28 cellular contexts compared by ENCODE assay signal in genomic region chr6:145547596-145548325, GRCh38.
A peak's percentile ranks its signal among the peaks of the same experiment; 100 is the strongest.
DNase-seq lines count a peak whose midpoint lies in the region; FAIRE-seq and TF ChIP-seq lines count a peak whose summit lies in the region.
"Had no signal": no experiment of that assay in that cellular context is flagged by ENCODE, and none has a peak within 500 bp of the region (broad histone marks: within the 10 kb centered on the region; RNA-seq: fewer than 3 reads in every experiment).

No MANE protein-coding gene starts in this region.

- H3K9me3 ChIP-seq in astrocyte (ENCODE audit: insufficient read depth, low read depth, low read length), result no peaks in the 10 kb centered on the region
- H3K9me3 ChIP-seq: BLaER1, HAP-1, prostate gland, sigmoid colon had no signal

- no peak for TF ChIP-seq CTCF in astrocyte (IDR thresholded peaks at IDR 0.05; ENCODE audit: insufficient read depth, low read depth, low read length)

- peaks cover 11% of the 10 kb centered on the region for H3K4me1 ChIP-seq in astrocyte (ENCODE audit: insufficient read depth, low read length)
- H3K4me1 ChIP-seq: BLaER1, HAP-1, prostate gland, sigmoid colon had no signal

- H3K9me3 Mint-ChIP-seq in astrocyte (ENCODE audit: unreplicated experiment), result no peaks in the 10 kb centered on the region
- H3K9me3 Mint-ChIP-seq: activated CD4-positive, alpha-beta memory T cell treated with anti-CD3 and anti-CD28 coated beads for 36 hours; activated naive CD4-positive, alpha-beta T cell treated with anti-CD3 and anti-CD28 coated beads, Interleukin-2, amount 10 ng/mL, durations not matched to agents 7 days and 5 days; activated T-helper 1 cell treated with anti-CD3 and anti-CD28 coated beads, Interleukin-12 subunit alpha, Interleukin-12 subunit beta, Interleukin-2, Interleukin-4 antibody, amounts not matched to agents 30 ng/mL and 10 ng/mL and 1 ng/mL, durations not matched to agents 14 hours and 24 hours and 36 hours; stimulated activated naive B cell treated with anti-CD40 and anti-IgM and Interleukin-4, amounts not matched to agents 10 μg/mL and 1 μg/mL and 100 μg/mL, for 72 hours; T-helper 2 cell treated with Interferon-gamma antibody and Interleukin-4, amounts not matched to agents 5 μg/mL and 100 μg/mL, for 36 hours had no signal

- peaks cover 33% of the 10 kb centered on the region for H3K4me1 Mint-ChIP-seq in astrocyte (ENCODE audit: low read depth, unreplicated experiment)
- H3K4me1 Mint-ChIP-seq: activated naive CD4-positive, alpha-beta T cell treated with anti-CD3 and anti-CD28 coated beads, Interleukin-2, amount 10 ng/mL, durations not matched to agents 7 days and 5 days; immature natural killer cell; naive thymus-derived CD4-positive, alpha-beta T cell; stimulated activated naive B cell treated with anti-CD40 and anti-IgM and Interleukin-4, amounts not matched to agents 10 μg/mL and 1 μg/mL and 100 μg/mL, for 72 hours had no signal

- H3K4me3 ChIP-seq in astrocyte (ENCODE audit: insufficient read depth, low read depth, low read length), result no peak overlapping the region
- H3K4me3 ChIP-seq: BLaER1, HAP-1, prostate gland, sigmoid colon had no signal

- no peak overlapping the region for H3K27ac ChIP-seq in astrocyte (ENCODE audit: low read depth, low read length)
- H3K27ac ChIP-seq: BLaER1, brain microvascular endothelial cell, prostate gland, sigmoid colon had no signal

- H3K27me3 Mint-ChIP-seq in astrocyte (ENCODE audit: low read depth, unreplicated experiment), result no peaks in the 10 kb centered on the region
- H3K27me3 Mint-ChIP-seq: activated CD4-positive, alpha-beta memory T cell treated with anti-CD3 and anti-CD28 coated beads for 36 hours; activated naive CD4-positive, alpha-beta T cell treated with anti-CD3 and anti-CD28 coated beads, Interleukin-2, amount 10 ng/mL, durations not matched to agents 7 days and 5 days; stimulated activated naive B cell treated with anti-CD40 and anti-IgM and Interleukin-4, amounts not matched to agents 10 μg/mL and 1 μg/mL and 100 μg/mL, for 72 hours had no signal

- H3K36me3 Mint-ChIP-seq in astrocyte (ENCODE audit: low read depth, unreplicated experiment), result no peaks in the 10 kb centered on the region
- H3K36me3 Mint-ChIP-seq: activated CD4-positive, alpha-beta memory T cell treated with anti-CD3 and anti-CD28 coated beads for 36 hours; activated naive CD4-positive, alpha-beta T cell treated with anti-CD3 and anti-CD28 coated beads, Interleukin-2, amount 10 ng/mL, durations not matched to agents 7 days and 5 days; immature natural killer cell; naive thymus-derived CD4-positive, alpha-beta T cell; stimulated activated naive B cell treated with anti-CD40 and anti-IgM and Interleukin-4, amounts not matched to agents 10 μg/mL and 1 μg/mL and 100 μg/mL, for 72 hours had no signal

- FAIRE-seq in astrocyte (lab: Jason Lieb, UNC), result no peak
- FAIRE-seq: HepG2 had no signal

- in situ Hi-C loops in G401 (cut with HindIII; ENCODE audit: low sequenced_read_pairs), result no loop called here

- H2AFZ ChIP-seq in astrocyte (ENCODE audit: low read depth, low read length), result no peak overlapping the region

- H4K20me1 ChIP-seq in astrocyte (ENCODE audit: insufficient read depth, low read length), result no peaks in the 10 kb centered on the region
- H4K20me1 ChIP-seq: BLaER1 had no signal

- H3K27me3 ChIP-seq in astrocyte (ENCODE audit: insufficient read depth, low read length), result no peaks in the 10 kb centered on the region
- H3K27me3 ChIP-seq: BLaER1, brain microvascular endothelial cell, sigmoid colon had no signal

- DNase-seq in Ammon's horn (ENCODE audit: low spot score), result peak; percentile 69
- DNase-seq in G401 (ENCODE audit: low spot score), result peak; percentile 10
- DNase-seq in astrocyte (ENCODE audit: low read depth), result no peak
- DNase-seq in midbrain (lab: John Stamatoyannopoulos, UW), result peak; percentile 44
- DNase-seq in NCI-H1092 (lab: John Stamatoyannopoulos, UW), result no peak
- no peak for DNase-seq in superior temporal gyrus (ENCODE audit: extremely low spot score)
- DNase-seq in HuH-7 (ENCODE audit: low spot score), result no peak
- DNase-seq: activated CD4-positive, alpha-beta memory T cell treated with anti-CD3 and anti-CD28 coated beads for 36 hours; activated CD4-positive, alpha-beta T cell treated with anti-CD3 and anti-CD28 coated beads for 1 hour; activated CD8-positive, alpha-beta memory T cell treated with anti-CD3 and anti-CD28 coated beads, Interleukin-2, amount 50 U/mL, for 4 hours; activated naive CD4-positive, alpha-beta T cell treated with anti-CD3 and anti-CD28 coated beads, Interleukin-2, amount 10 ng/mL, durations not matched to agents 7 days and 5 days; amniotic stem cell; brain microvascular endothelial cell; GDM1; immature natural killer cell; Kasumi-1; naive thymus-derived CD4-positive, alpha-beta T cell; NCI-H2107; SIG-M5; sigmoid colon; stimulated activated CD4-positive, alpha-beta T cell treated with anti-CD3 and anti-CD28 coated beads, Interleukin-15, amount 100 ng/mL, for 24 hours; stimulated activated naive B cell treated with anti-CD40 and anti-IgM and Interleukin-4, amounts not matched to agents 10 μg/mL and 1 μg/mL and 100 μg/mL, for 72 hours had no signal

- no peak overlapping the region for H3K4me3 Mint-ChIP-seq in astrocyte (ENCODE audit: unreplicated experiment)
- H3K4me3 Mint-ChIP-seq: activated CD4-positive, alpha-beta memory T cell treated with anti-CD3 and anti-CD28 coated beads for 36 hours; activated naive CD4-positive, alpha-beta T cell treated with anti-CD3 and anti-CD28 coated beads, Interleukin-2, amount 10 ng/mL, durations not matched to agents 7 days and 5 days; activated T-helper 1 cell treated with anti-CD3 and anti-CD28 coated beads, Interleukin-12 subunit alpha, Interleukin-12 subunit beta, Interleukin-2, Interleukin-4 antibody, amounts not matched to agents 30 ng/mL and 10 ng/mL and 1 ng/mL, durations not matched to agents 14 hours and 24 hours and 36 hours; immature natural killer cell; naive thymus-derived CD4-positive, alpha-beta T cell; stimulated activated naive B cell treated with anti-CD40 and anti-IgM and Interleukin-4, amounts not matched to agents 10 μg/mL and 1 μg/mL and 100 μg/mL, for 72 hours; T-helper 2 cell treated with Interferon-gamma antibody and Interleukin-4, amounts not matched to agents 5 μg/mL and 100 μg/mL, for 36 hours had no signal

- no peaks in the 10 kb centered on the region for H3K79me2 ChIP-seq in astrocyte (ENCODE audit: insufficient read depth, low read length)

- no peaks in the 10 kb centered on the region for H3K36me3 ChIP-seq in astrocyte (ENCODE audit: insufficient read depth, low read length)
- H3K36me3 ChIP-seq: BLaER1, brain microvascular endothelial cell, HAP-1, prostate gland, sigmoid colon had no signal

- H3K27ac Mint-ChIP-seq in astrocyte (ENCODE audit: unreplicated experiment), result peak overlapping the region; percentile 11
- H3K27ac Mint-ChIP-seq: activated CD4-positive, alpha-beta memory T cell treated with anti-CD3 and anti-CD28 coated beads for 36 hours; activated naive CD4-positive, alpha-beta T cell treated with anti-CD3 and anti-CD28 coated beads, Interleukin-2, amount 10 ng/mL, durations not matched to agents 7 days and 5 days; activated T-helper 1 cell treated with anti-CD3 and anti-CD28 coated beads, Interleukin-12 subunit alpha, Interleukin-12 subunit beta, Interleukin-2, Interleukin-4 antibody, amounts not matched to agents 30 ng/mL and 10 ng/mL and 1 ng/mL, durations not matched to agents 14 hours and 24 hours and 36 hours; immature natural killer cell; naive thymus-derived CD4-positive, alpha-beta T cell; stimulated activated naive B cell treated with anti-CD40 and anti-IgM and Interleukin-4, amounts not matched to agents 10 μg/mL and 1 μg/mL and 100 μg/mL, for 72 hours; T-helper 2 cell treated with Interferon-gamma antibody and Interleukin-4, amounts not matched to agents 5 μg/mL and 100 μg/mL, for 36 hours had no signal

- H3K4me2 ChIP-seq in astrocyte (ENCODE audit: low read length), result no peak overlapping the region
- H3K4me2 ChIP-seq: BLaER1 had no signal

- no peak overlapping the region for H3K9ac ChIP-seq in astrocyte (ENCODE audit: low read length)
- H3K9ac ChIP-seq: BLaER1 had no signal

Comparison
In these comparisons a context has a peak if more than half of its experiments do, and no peak if none do; other contexts are left out.
1. DNase-seq: peak in Ammon's horn (single experiment), G401 (single experiment) and midbrain (single experiment); none in astrocyte (single experiment), NCI-H1092 (single experiment), superior temporal gyrus (single experiment) and HuH-7 (single experiment).